In the genomic region with DNA sequence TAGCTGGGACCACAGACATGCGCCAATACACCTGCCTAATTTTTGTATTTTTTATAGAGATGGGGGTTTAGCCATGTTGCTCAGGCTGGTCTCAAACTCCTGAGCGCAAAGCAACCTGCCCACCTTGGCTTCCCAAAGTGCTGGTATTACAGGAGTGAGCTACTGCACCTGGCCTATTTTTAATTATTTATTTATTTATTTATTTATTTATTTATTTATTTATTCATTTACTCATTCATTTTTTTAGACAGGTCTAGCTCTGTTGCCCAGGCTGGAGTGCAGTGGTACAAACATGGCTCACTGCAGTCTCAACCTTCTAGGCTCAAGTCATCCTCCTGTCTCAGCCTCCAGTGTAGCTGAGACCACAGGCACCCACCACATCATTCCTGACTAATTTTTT, we compare ENCODE assay signal across 29 cellular contexts.
"Had no signal": no experiment of that assay in that cellular context is flagged by ENCODE, and none has a peak within 500 bp of the region (broad histone marks: within the 10 kb centered on the region; RNA-seq: fewer than 3 reads in every experiment).

No MANE protein-coding gene starts in this region.

- H3K36me3 ChIP-seq: colonic mucosa, esophagus muscularis mucosa, esophagus squamous epithelium, gastrocnemius medialis, gastroesophageal sphincter, heart left ventricle, heart right ventricle had no signal

- FAIRE-seq: colon, endometrium, endothelial cell of umbilical vein, frontal cortex had no signal

- H3K27ac ChIP-seq: colonic mucosa, coronary artery, dorsolateral prefrontal cortex, epithelial cell of prostate, esophagus muscularis mucosa, esophagus squamous epithelium, foreskin keratinocyte, gastrocnemius medialis, gastroesophageal sphincter, heart left ventricle, heart right ventricle, hepatocyte had no signal

- H3K4me2 ChIP-seq: hepatocyte had no signal

- H3K4me3 ChIP-seq: colonic mucosa, coronary artery, dorsolateral prefrontal cortex, esophagus muscularis mucosa, esophagus squamous epithelium, gastrocnemius medialis, gastroesophageal sphincter, heart left ventricle, heart right ventricle, hepatocyte had no signal

- H3K9me3 ChIP-seq: colonic mucosa, esophagus squamous epithelium, gastrocnemius medialis, gastroesophageal sphincter had no signal

- H3K4me1 ChIP-seq: colonic mucosa, esophagus muscularis mucosa, esophagus squamous epithelium, foreskin keratinocyte, gastrocnemius medialis, gastroesophageal sphincter, heart left ventricle, heart right ventricle had no signal

- DNase-seq: colonic mucosa; cortex of kidney; dermis blood vessel endothelial cell; dorsolateral prefrontal cortex; effector CD4-positive, alpha-beta T cell; effector CD8-positive, alpha-beta T cell; effector memory CD4-positive, alpha-beta T cell; effector memory CD8-positive, alpha-beta T cell; endodermal cell; erythroblast; esophagus squamous epithelium; foreskin fibroblast; foreskin keratinocyte; foreskin melanocyte; gastrocnemius medialis; glutamatergic neuron; head of caudate nucleus; heart left ventricle; heart right ventricle had no signal

- ATAC-seq: effector memory CD8-positive, alpha-beta T cell; esophagus mucosa; foreskin keratinocyte; gastrocnemius medialis; gastroesophageal sphincter; heart left ventricle; heart right ventricle had no signal
